In genomic region chr1:184801503-184801902, GRCh38 we compare ENCODE assay signal across 15 cellular contexts. TPM values are rescaled to one million over a fixed set of nuclear protein-coding genes. Genes with fewer than 3 reads are reported as not detected.
DNase-seq lines count a peak whose midpoint lies in the region; ATAC-seq, FAIRE-seq and TF ChIP-seq lines count a peak whose summit lies in the region.
"Had no signal": no experiment of that assay in that cellular context is flagged by ENCODE, and none has a peak within 500 bp of the region (broad histone marks: within the 10 kb centered on the region; RNA-seq: fewer than 3 reads in every experiment).

No MANE protein-coding gene starts in this region.

- H3K4me3 ChIP-seq in MG63, result no peak overlapping the region
- no peak overlapping the region for H3K4me3 ChIP-seq in bronchial epithelial cell (ENCODE audit: low read depth, low read length)
- no peak overlapping the region for H3K4me3 ChIP-seq in mesenchymal stem cell (ENCODE audit: insufficient read depth in 1 of 2, low read depth in 1 of 2, low read length in 2 of 2)
- no peak overlapping the region for H3K4me3 ChIP-seq in WERI-Rb-1 (ENCODE audit: low read depth, low read length)
- H3K4me3 ChIP-seq: coronary artery, heart left ventricle, left ventricle myocardium inferior, uterus had no signal

- no peak for FAIRE-seq in bronchial epithelial cell (lab: Jason Lieb, UNC)

- 100% methylated on average over 1 of the region's 1 CpG for WGBS in mesenchymal stem cell

- no peak overlapping the region for H2AK5ac ChIP-seq in mesenchymal stem cell (ENCODE audit: low read length, severe bottlenecking)

- no peak overlapping the region for H2BK15ac ChIP-seq in mesenchymal stem cell (ENCODE audit: low read depth, poor library complexity, severe bottlenecking)

- H3K27ac ChIP-seq in mesenchymal stem cell (ENCODE audit: low read length, poor library complexity, severe bottlenecking) (no peak overlapping the region), WERI-Rb-1 (no peak overlapping the region)
- H3K27ac ChIP-seq: coronary artery, heart left ventricle, left ventricle myocardium inferior had no signal

- H4K8ac ChIP-seq in mesenchymal stem cell (ENCODE audit: low read length), result no peak overlapping the region

- no peaks in the 10 kb centered on the region for H3K79me1 ChIP-seq in mesenchymal stem cell (replicated peaks; ENCODE audit: low read length, poor library complexity, severe bottlenecking)

- H4K91ac ChIP-seq in mesenchymal stem cell (ENCODE audit: low read length), result no peak overlapping the region

- TF ChIP-seq CTCF in bronchial epithelial cell (IDR thresholded peaks at IDR 0.05; ENCODE audit: insufficient read depth, low read length, severe bottlenecking) (no peak), WERI-Rb-1 (IDR thresholded peaks at IDR 0.05; ENCODE audit: low read depth, low read length) (no peak)

- ATAC-seq in HG03159 (IDR thresholded peaks at IDR 0.05; ENCODE audit: unreplicated experiment) (no peak), GM18907 (IDR thresholded peaks at IDR 0.05; ENCODE audit: unreplicated experiment) (no peak)
- ATAC-seq: heart left ventricle had no signal

- peaks cover 2% of the 10 kb centered on the region for H3K4me1 ChIP-seq in mesenchymal stem cell (ENCODE audit: control insufficient read depth, insufficient read depth, low read depth, low read length)

- H2BK12ac ChIP-seq in mesenchymal stem cell (ENCODE audit: low read length in 2 of 2), result peak overlapping the region in 1 of 2 experiments; percentile 51

- no peak overlapping the region for H3K4me2 ChIP-seq in mesenchymal stem cell (ENCODE audit: low read length, poor library complexity, severe bottlenecking)

- H3K36me3 ChIP-seq in MG63, result no peaks in the 10 kb centered on the region; the same call in 1 of the 2 replicates
- no peaks in the 10 kb centered on the region for H3K36me3 ChIP-seq in bronchial epithelial cell (ENCODE audit: control insufficient read depth, insufficient read depth, low read length)
- H3K36me3 ChIP-seq in mesenchymal stem cell (ENCODE audit: control insufficient read depth in 1 of 2, insufficient read depth in 2 of 2, low read depth in 1 of 2, low read length in 2 of 2), result peaks cover 0 to 66% of the 10 kb centered on the region in 2 experiments
- H3K36me3 ChIP-seq in WERI-Rb-1, result no peaks in the 10 kb centered on the region
- H3K36me3 ChIP-seq: uterus had no signal

- H3K9me3 ChIP-seq in MG63 (no peaks in the 10 kb centered on the region), mesenchymal stem cell (ENCODE audit: control insufficient read depth, low read length) (no peaks in the 10 kb centered on the region), WERI-Rb-1 (ENCODE audit: severe bottlenecking) (no peaks in the 10 kb centered on the region)
- H3K9me3 ChIP-seq: heart left ventricle, left ventricle myocardium inferior, uterus had no signal

- peak overlapping the region; percentile 34 for H3K9ac ChIP-seq in mesenchymal stem cell (ENCODE audit: low read length)

- DNase-seq in AG08395 (ENCODE audit: low spot score), result peak; percentile 44
- DNase-seq in MG63, result peak; percentile 66
- peak; percentile 23 for DNase-seq in bronchial epithelial cell (ENCODE audit: low read depth)
- peak; percentile 11 for DNase-seq in mesenchymal stem cell
- DNase-seq in stimulated activated CD4-positive, alpha-beta T cell treated with anti-CD3 and anti-CD28 coated beads, Interleukin-15, amount 100 ng/mL, for 24 hours, result no peak
- no peak for DNase-seq in WERI-Rb-1
- DNase-seq: activated CD8-positive, alpha-beta memory T cell treated with anti-CD3 and anti-CD28 coated beads for 24 hours; activated naive CD4-positive, alpha-beta T cell treated with anti-CD3 and anti-CD28 coated beads, Interleukin-2, amount 10 ng/mL, durations not matched to agents 7 days and 5 days; heart left ventricle; left ventricle myocardium inferior; NCI-H510A; uterus had no signal

- no peak overlapping the region for H2BK120ac ChIP-seq in mesenchymal stem cell (ENCODE audit: low read depth, low read length)

- H3K4ac ChIP-seq in mesenchymal stem cell (ENCODE audit: low read depth in 1 of 2, low read length in 2 of 2), result peak overlapping the region; percentile 9 to 33

- no peak overlapping the region for H2BK5ac ChIP-seq in mesenchymal stem cell (ENCODE audit: low read depth, low read length, poor library complexity, severe bottlenecking)

- peak overlapping the region in 1 of 2 experiments; percentile 79 for H3K14ac ChIP-seq in mesenchymal stem cell (ENCODE audit: low read length in 2 of 2)

- H3K27me3 ChIP-seq in MG63, result no peaks in the 10 kb centered on the region
- H3K27me3 ChIP-seq in bronchial epithelial cell (ENCODE audit: control insufficient read depth, insufficient read depth, low read length), result no peaks in the 10 kb centered on the region
- H3K27me3 ChIP-seq in mesenchymal stem cell (ENCODE audit: control insufficient read depth in 1 of 2, insufficient read depth in 1 of 2, low read length in 2 of 2), result no peaks in the 10 kb centered on the region
- no peaks in the 10 kb centered on the region for H3K27me3 ChIP-seq in WERI-Rb-1 (ENCODE audit: insufficient read depth, low read depth, severe bottlenecking)
- H3K27me3 ChIP-seq: heart left ventricle, uterus had no signal

- peak overlapping the region in 1 of 2 experiments; percentile 25 for H3K18ac ChIP-seq in mesenchymal stem cell (ENCODE audit: low read depth in 1 of 2, low read length in 2 of 2)

- no peak overlapping the region for H2AFZ ChIP-seq in mesenchymal stem cell (ENCODE audit: low read depth, low read length)

- no peak overlapping the region for H3K23ac ChIP-seq in mesenchymal stem cell (ENCODE audit: low read length in 2 of 2)

RNA-seq across cellular contexts. Expression of gene EDEM3, which starts 46.8 kb away (rescaled TPM):
- total RNA-seq in MG63 (2014; rRNA removed; shearing (Covaris generic); ENCODE audit: low replicate concordance), result 17.9 and 20.0 TPM in 2 replicates
- 32.1 and 54.2 TPM in 2 replicates for total RNA-seq in bronchial epithelial cell
- polyA plus RNA-seq in mesenchymal stem cell (2013, experiment 1 of 2), result 52.7 TPM
- 58.0 TPM for polyA plus RNA-seq in mesenchymal stem cell (2013, experiment 2 of 2)

Comparison
In these comparisons a context has a peak if more than half of its experiments do, and no peak if none do; other contexts are left out.
1. DNase-seq: peak in AG08395 (single experiment), MG63 (single experiment), bronchial epithelial cell (single experiment) and mesenchymal stem cell (single experiment); none in stimulated activated CD4-positive, alpha-beta T cell treated with anti-CD3 and anti-CD28 coated beads, Interleukin-15, amount 100 ng/mL, for 24 hours (single experiment) and WERI-Rb-1 (single experiment).